In the genomic region with DNA sequence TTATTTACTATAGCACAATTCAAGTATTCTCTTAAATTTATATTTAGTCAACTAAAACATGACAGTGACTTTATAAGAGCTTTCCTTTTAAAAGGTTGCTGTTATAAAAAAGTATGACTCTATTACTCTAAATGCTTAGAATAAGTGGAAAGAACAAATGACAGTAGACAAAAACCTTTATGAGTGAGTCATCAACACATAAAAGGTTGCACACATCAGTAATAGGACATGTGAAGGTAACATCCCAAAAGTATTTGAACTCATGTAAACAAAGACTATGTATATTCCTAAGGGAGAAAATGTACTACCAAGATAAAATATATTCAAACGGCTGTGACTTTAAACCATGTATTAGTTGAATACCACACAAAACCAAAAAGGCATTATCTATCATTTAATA, we compare ENCODE assay signal across 18 cellular contexts.
DNase-seq lines count a peak whose midpoint lies in the region; ATAC-seq, FAIRE-seq and TF ChIP-seq lines count a peak whose summit lies in the region.
"Had no signal": no experiment of that assay in that cellular context is flagged by ENCODE, and none has a peak within 500 bp of the region (broad histone marks: within the 10 kb centered on the region; RNA-seq: fewer than 3 reads in every experiment).

No MANE protein-coding gene starts in this region.

- H3K36me3 Mint-ChIP-seq in activated CD4-positive, alpha-beta T cell treated with anti-CD3 and anti-CD28 coated beads, Interleukin-2, amount 10 ng/mL, durations not matched to agents 24 days and 14 days (ENCODE audit: low read depth): no peaks in the 10 kb centered on the region
- no peaks in the 10 kb centered on the region for H3K36me3 Mint-ChIP-seq in activated T-cell treated with anti-CD3 and anti-CD28 coated beads, Interleukin-2, amount 50 U/mL, for 24 hours (ENCODE audit: low read depth)

- intact Hi-C loops in endothelial cell of umbilical vein (cut with micrococcal nuclease): no loop called here
- intact Hi-C loops in kidney (cut with DNase I): no loop called here
- intact Hi-C loops in activated CD4-positive, alpha-beta T cell treated with anti-CD3 and anti-CD28 coated beads, Interleukin-2, amount 10 ng/mL, durations not matched to agents 24 days and 14 days (cut with micrococcal nuclease): no loop called here

- no peaks in the 10 kb centered on the region for H3K4me1 ChIP-seq in endothelial cell of umbilical vein (ENCODE audit: control insufficient read depth, extremely low read depth, insufficient read depth, low read length)
- H3K4me1 ChIP-seq in kidney (ENCODE audit: control insufficient read depth in 1 of 2, insufficient read depth in 1 of 2, low read depth in 1 of 2, low read length in 2 of 2): no peaks in the 10 kb centered on the region

- H3K4me3 Mint-ChIP-seq in activated CD4-positive, alpha-beta T cell treated with anti-CD3 and anti-CD28 coated beads, Interleukin-2, amount 10 ng/mL, durations not matched to agents 24 days and 14 days: no peak overlapping the region
- no peak overlapping the region for H3K4me3 Mint-ChIP-seq in activated T-cell treated with anti-CD3 and anti-CD28 coated beads, Interleukin-2, amount 50 U/mL, for 24 hours
- H3K4me3 Mint-ChIP-seq in stimulated activated naive CD8-positive, alpha-beta T cell treated with anti-CD3 and anti-CD28 coated beads, Interleukin-15, amount 100 ng/mL, for 72 hours: no peak overlapping the region
- H3K4me3 Mint-ChIP-seq: B cell; CD4-positive, alpha-beta T cell had no signal

- H2AFZ ChIP-seq in endothelial cell of umbilical vein (ENCODE audit: low read depth, low read length): no peak overlapping the region

- H3K9me3 Mint-ChIP-seq in activated CD4-positive, alpha-beta T cell treated with anti-CD3 and anti-CD28 coated beads, Interleukin-2, amount 10 ng/mL, durations not matched to agents 24 days and 14 days: no peaks in the 10 kb centered on the region
- no peaks in the 10 kb centered on the region for H3K9me3 Mint-ChIP-seq in activated T-cell treated with anti-CD3 and anti-CD28 coated beads, Interleukin-2, amount 50 U/mL, for 24 hours
- H3K9me3 Mint-ChIP-seq in stimulated activated naive CD8-positive, alpha-beta T cell treated with anti-CD3 and anti-CD28 coated beads, Interleukin-15, amount 100 ng/mL, for 72 hours: no peaks in the 10 kb centered on the region
- H3K9me3 Mint-ChIP-seq: CD4-positive, alpha-beta T cell had no signal

- peak; percentile 23 for DNase-seq in EH (ENCODE audit: low read depth)
- peak; percentile 33 for DNase-seq in M059J (ENCODE audit: low read depth)
- DNase-seq in endothelial cell of umbilical vein (ENCODE audit: low read depth, low spot score): no peak
- no peak for DNase-seq in kidney
- DNase-seq in activated CD4-positive, alpha-beta T cell treated with anti-CD3 and anti-CD28 coated beads, Interleukin-2, amount 10 ng/mL, durations not matched to agents 24 days and 14 days: no peak
- DNase-seq in activated T-cell treated with anti-CD3 and anti-CD28 coated beads, Interleukin-2, amount 50 U/mL, for 24 hours: no peak
- no peak for DNase-seq in stimulated activated naive CD8-positive, alpha-beta T cell treated with anti-CD3 and anti-CD28 coated beads, Interleukin-15, amount 100 ng/mL, for 72 hours
- DNase-seq: C1 segment of cervical spinal cord; Calu3; CD4-positive, alpha-beta T cell; DMS 273 treated with DMSO at 0.1 percent for 48 hours; DMS79; EL; GDM1 had no signal

- no peak for TF ChIP-seq POLR2A in endothelial cell of umbilical vein (IDR thresholded peaks at IDR 0.05; ENCODE audit: low read depth, low read length)

- FAIRE-seq in endothelial cell of umbilical vein (lab: Jason Lieb, UNC) (no peak), kidney (lab: Jason Lieb, UNC) (peak; percentile 49)
- FAIRE-seq: GM12892 had no signal

- POLR2A ChIA-PET in endothelial cell of umbilical vein (lab: Charles Lee): no interaction called here

- H3K27me3 Mint-ChIP-seq in activated CD4-positive, alpha-beta T cell treated with anti-CD3 and anti-CD28 coated beads, Interleukin-2, amount 10 ng/mL, durations not matched to agents 24 days and 14 days: no peaks in the 10 kb centered on the region
- no peaks in the 10 kb centered on the region for H3K27me3 Mint-ChIP-seq in activated T-cell treated with anti-CD3 and anti-CD28 coated beads, Interleukin-2, amount 50 U/mL, for 24 hours
- no peaks in the 10 kb centered on the region for H3K27me3 Mint-ChIP-seq in stimulated activated naive CD8-positive, alpha-beta T cell treated with anti-CD3 and anti-CD28 coated beads, Interleukin-15, amount 100 ng/mL, for 72 hours
- H3K27me3 Mint-ChIP-seq: B cell; CD4-positive, alpha-beta T cell had no signal

- H3K4me3 ChIP-seq in endothelial cell of umbilical vein (replicated peaks in 1 of 3; ENCODE audit: insufficient read depth in 1 of 3, low read depth in 1 of 3, low read length in 3 of 3) (no peak overlapping the region), kidney (ENCODE audit: low read length in 2 of 2) (no peak overlapping the region)

- dilution Hi-C loops in endothelial cell of umbilical vein (cut with MboI; ENCODE audit: extremely low pct_ligation_motif_present, low sequenced_read_pairs): no loop called here

- peaks cover 4% of the 10 kb centered on the region for H3K79me2 ChIP-seq in endothelial cell of umbilical vein (ENCODE audit: control insufficient read depth, insufficient read depth, low read length)

- no peaks in the 10 kb centered on the region for H3K9me1 ChIP-seq in endothelial cell of umbilical vein (replicated peaks; ENCODE audit: control insufficient read depth, extremely low read depth, insufficient read depth, low read length)

- CTCF ChIA-PET in endothelial cell of umbilical vein (lab: Charles Lee): no interaction called here

- no peak for TF ChIP-seq CTCF in endothelial cell of umbilical vein (IDR thresholded peaks at IDR 0.05; ENCODE audit: extremely low read depth in 1 of 2, insufficient read depth in 1 of 2, low read depth in 1 of 2, low read length in 2 of 2)
- TF ChIP-seq CTCF in kidney (IDR thresholded peaks at IDR 0.05; ENCODE audit: borderline replicate concordance, extremely low read depth, insufficient read depth): no peak

- H3K4me1 Mint-ChIP-seq in activated CD4-positive, alpha-beta T cell treated with anti-CD3 and anti-CD28 coated beads, Interleukin-2, amount 10 ng/mL, durations not matched to agents 24 days and 14 days: no peaks in the 10 kb centered on the region
- H3K4me1 Mint-ChIP-seq in activated T-cell treated with anti-CD3 and anti-CD28 coated beads, Interleukin-2, amount 50 U/mL, for 24 hours (ENCODE audit: low read depth): no peaks in the 10 kb centered on the region
- no peaks in the 10 kb centered on the region for H3K4me1 Mint-ChIP-seq in stimulated activated naive CD8-positive, alpha-beta T cell treated with anti-CD3 and anti-CD28 coated beads, Interleukin-15, amount 100 ng/mL, for 72 hours
- H3K4me1 Mint-ChIP-seq: B cell had no signal

- H4K20me1 ChIP-seq in endothelial cell of umbilical vein (replicated peaks; ENCODE audit: control insufficient read depth, extremely low read depth, insufficient read depth, low read length): no peaks in the 10 kb centered on the region

- H3K27ac ChIP-seq in endothelial cell of umbilical vein (ENCODE audit: insufficient read depth, low read depth, low read length) (no peak overlapping the region), kidney (ENCODE audit: low read depth in 2 of 2, low read length in 2 of 2) (no peak overlapping the region)

- H3K4me2 ChIP-seq in endothelial cell of umbilical vein (ENCODE audit: insufficient read depth, low read length): no peak overlapping the region

- no peak overlapping the region for H3K27ac Mint-ChIP-seq in activated CD4-positive, alpha-beta T cell treated with anti-CD3 and anti-CD28 coated beads, Interleukin-2, amount 10 ng/mL, durations not matched to agents 24 days and 14 days
- no peak overlapping the region for H3K27ac Mint-ChIP-seq in activated T-cell treated with anti-CD3 and anti-CD28 coated beads, Interleukin-2, amount 50 U/mL, for 24 hours
- no peak overlapping the region for H3K27ac Mint-ChIP-seq in stimulated activated naive CD8-positive, alpha-beta T cell treated with anti-CD3 and anti-CD28 coated beads, Interleukin-15, amount 100 ng/mL, for 72 hours
- H3K27ac Mint-ChIP-seq: B cell; CD4-positive, alpha-beta T cell had no signal

- no peaks in the 10 kb centered on the region for H3K27me3 ChIP-seq in endothelial cell of umbilical vein (ENCODE audit: control insufficient read depth in 2 of 2, insufficient read depth in 2 of 2, low read length in 2 of 2)

- no peak for ATAC-seq in HG03196 (IDR thresholded peaks at IDR 0.05; ENCODE audit: unreplicated experiment)
- ATAC-seq in stimulated activated naive CD8-positive, alpha-beta T cell treated with anti-CD3 and anti-CD28 coated beads, Interleukin-15, amount 100 ng/mL, for 72 hours: no peak
- ATAC-seq: HCT116 had no signal

- H3K9me3 ChIP-seq in endothelial cell of umbilical vein (replicated peaks; ENCODE audit: control insufficient read depth, insufficient read depth, low read length) (no peaks in the 10 kb centered on the region), kidney (ENCODE audit: control insufficient read depth in 1 of 2, low read length in 2 of 2) (no peaks in the 10 kb centered on the region)

- peaks cover 4 to 12% of the 10 kb centered on the region in 2 experiments for H3K36me3 ChIP-seq in endothelial cell of umbilical vein (ENCODE audit: control insufficient read depth in 2 of 2, extremely low read depth in 1 of 2, insufficient read depth in 2 of 2, low read length in 2 of 2)
- peaks cover 0 to 7% of the 10 kb centered on the region in 2 donors for H3K36me3 ChIP-seq in kidney (ENCODE audit: control insufficient read depth in 1 of 2, insufficient read depth in 2 of 2, low read length in 2 of 2)

- H3K9ac ChIP-seq in endothelial cell of umbilical vein (replicated peaks; ENCODE audit: extremely low read depth, insufficient read depth, low read length) (no peak overlapping the region), kidney (ENCODE audit: low read length in 2 of 2) (no peak overlapping the region)

- TSS peak; percentile 1 for BruUV-seq in endothelial cell of umbilical vein (replicated peaks; lab: Mats Ljungman, UMichigan)

TF ChIP-seq in endothelial cell of umbilical vein, 7 proteins besides CTCF, POLR2A, EP300 and RAD21:
- TF ChIP-seq POLR2AphosphoS5 (IDR thresholded peaks at IDR 0.05; ENCODE audit: insufficient read depth, low read depth, low read length): no peak
- no peak for TF ChIP-seq GATA2 (IDR thresholded peaks at IDR 0.05; ENCODE audit: insufficient read depth, insufficient read length, low read depth, low read length)
- TF ChIP-seq, protein P1, sequence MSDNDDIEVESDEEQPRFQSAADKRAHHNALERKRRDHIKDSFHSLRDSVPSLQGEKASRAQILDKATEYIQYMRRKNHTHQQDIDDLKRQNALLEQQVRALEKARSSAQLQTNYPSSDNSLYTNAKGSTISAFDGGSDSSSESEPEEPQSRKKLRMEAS (IDR thresholded peaks at IDR 0.05; ENCODE audit: insufficient read depth, insufficient read length): no peak
- TF ChIP-seq MYC (IDR thresholded peaks at IDR 0.05; ENCODE audit: low read depth, low read length): no peak
- no peak for TF ChIP-seq JUN (IDR thresholded peaks at IDR 0.05; ENCODE audit: borderline replicate concordance, insufficient read depth, insufficient read length, low read depth)
- TF ChIP-seq FOS (IDR thresholded peaks at IDR 0.05; ENCODE audit: borderline replicate concordance, insufficient read depth, low read length): no peak
- TF ChIP-seq EZH2 (IDR thresholded peaks at IDR 0.05; ENCODE audit: borderline replicate concordance, low read depth, low read length, severe bottlenecking): no peak

Comparison
In these comparisons a context has a peak if more than half of its experiments do, and no peak if none do; other contexts are left out.
1. DNase-seq: peak in EH (single experiment) and M059J (single experiment); none in endothelial cell of umbilical vein (single experiment), kidney (single experiment), activated CD4-positive, alpha-beta T cell treated with anti-CD3 and anti-CD28 coated beads, Interleukin-2, amount 10 ng/mL, durations not matched to agents 24 days and 14 days (single experiment), activated T-cell treated with anti-CD3 and anti-CD28 coated beads, Interleukin-2, amount 50 U/mL, for 24 hours (single experiment) and stimulated activated naive CD8-positive, alpha-beta T cell treated with anti-CD3 and anti-CD28 coated beads, Interleukin-15, amount 100 ng/mL, for 72 hours (0 of 2).